Comparison of ENCODE assay signal across 2 cellular contexts in genomic region chr11:68857037-68857586, GRCh38.
TF ChIP-seq lines count a peak whose summit lies in the region.

No MANE protein-coding gene starts in this region.

TF ChIP-seq in SK-N-SH treated with all-trans-retinoic acid at 6 μM for 48 hours, 23 proteins besides CTCF, POLR2A, EP300 and RAD21 (continued from another document):
- TF ChIP-seq, protein P1, sequence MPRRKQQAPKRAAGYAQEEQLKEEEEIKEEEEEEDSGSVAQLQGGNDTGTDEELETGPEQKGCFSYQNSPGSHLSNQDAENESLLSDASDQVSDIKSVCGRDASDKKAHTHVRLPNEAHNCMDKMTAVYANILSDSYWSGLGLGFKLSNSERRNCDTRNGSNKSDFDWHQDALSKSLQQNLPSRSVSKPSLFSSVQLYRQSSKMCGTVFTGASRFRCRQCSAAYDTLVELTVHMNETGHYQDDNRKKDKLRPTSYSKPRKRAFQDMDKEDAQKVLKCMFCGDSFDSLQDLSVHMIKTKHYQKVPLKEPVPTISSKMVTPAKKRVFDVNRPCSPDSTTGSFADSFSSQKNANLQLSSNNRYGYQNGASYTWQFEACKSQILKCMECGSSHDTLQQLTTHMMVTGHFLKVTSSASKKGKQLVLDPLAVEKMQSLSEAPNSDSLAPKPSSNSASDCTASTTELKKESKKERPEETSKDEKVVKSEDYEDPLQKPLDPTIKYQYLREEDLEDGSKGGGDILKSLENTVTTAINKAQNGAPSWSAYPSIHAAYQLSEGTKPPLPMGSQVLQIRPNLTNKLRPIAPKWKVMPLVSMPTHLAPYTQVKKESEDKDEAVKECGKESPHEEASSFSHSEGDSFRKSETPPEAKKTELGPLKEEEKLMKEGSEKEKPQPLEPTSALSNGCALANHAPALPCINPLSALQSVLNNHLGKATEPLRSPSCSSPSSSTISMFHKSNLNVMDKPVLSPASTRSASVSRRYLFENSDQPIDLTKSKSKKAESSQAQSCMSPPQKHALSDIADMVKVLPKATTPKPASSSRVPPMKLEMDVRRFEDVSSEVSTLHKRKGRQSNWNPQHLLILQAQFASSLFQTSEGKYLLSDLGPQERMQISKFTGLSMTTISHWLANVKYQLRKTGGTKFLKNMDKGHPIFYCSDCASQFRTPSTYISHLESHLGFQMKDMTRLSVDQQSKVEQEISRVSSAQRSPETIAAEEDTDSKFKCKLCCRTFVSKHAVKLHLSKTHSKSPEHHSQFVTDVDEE (CRISPR knock-in tag; IDR thresholded peaks at IDR 0.05) = no peak
- TF ChIP-seq PPARA (CRISPR knock-in tag; IDR thresholded peaks at IDR 0.05; ENCODE audit: borderline replicate concordance) (no peak), ISL1 (CRISPR knock-in tag; IDR thresholded peaks at IDR 0.05) (no peak)
TF ChIP-seq in SK-N-SH treated with all-trans-retinoic acid at 6 μM for 48 hours: peak in this region for 0.

TF ChIP-seq in SK-N-SH, 30 proteins besides CTCF, POLR2A, EP300 and RAD21 (continued from another document):
- TF ChIP-seq, protein P2, sequence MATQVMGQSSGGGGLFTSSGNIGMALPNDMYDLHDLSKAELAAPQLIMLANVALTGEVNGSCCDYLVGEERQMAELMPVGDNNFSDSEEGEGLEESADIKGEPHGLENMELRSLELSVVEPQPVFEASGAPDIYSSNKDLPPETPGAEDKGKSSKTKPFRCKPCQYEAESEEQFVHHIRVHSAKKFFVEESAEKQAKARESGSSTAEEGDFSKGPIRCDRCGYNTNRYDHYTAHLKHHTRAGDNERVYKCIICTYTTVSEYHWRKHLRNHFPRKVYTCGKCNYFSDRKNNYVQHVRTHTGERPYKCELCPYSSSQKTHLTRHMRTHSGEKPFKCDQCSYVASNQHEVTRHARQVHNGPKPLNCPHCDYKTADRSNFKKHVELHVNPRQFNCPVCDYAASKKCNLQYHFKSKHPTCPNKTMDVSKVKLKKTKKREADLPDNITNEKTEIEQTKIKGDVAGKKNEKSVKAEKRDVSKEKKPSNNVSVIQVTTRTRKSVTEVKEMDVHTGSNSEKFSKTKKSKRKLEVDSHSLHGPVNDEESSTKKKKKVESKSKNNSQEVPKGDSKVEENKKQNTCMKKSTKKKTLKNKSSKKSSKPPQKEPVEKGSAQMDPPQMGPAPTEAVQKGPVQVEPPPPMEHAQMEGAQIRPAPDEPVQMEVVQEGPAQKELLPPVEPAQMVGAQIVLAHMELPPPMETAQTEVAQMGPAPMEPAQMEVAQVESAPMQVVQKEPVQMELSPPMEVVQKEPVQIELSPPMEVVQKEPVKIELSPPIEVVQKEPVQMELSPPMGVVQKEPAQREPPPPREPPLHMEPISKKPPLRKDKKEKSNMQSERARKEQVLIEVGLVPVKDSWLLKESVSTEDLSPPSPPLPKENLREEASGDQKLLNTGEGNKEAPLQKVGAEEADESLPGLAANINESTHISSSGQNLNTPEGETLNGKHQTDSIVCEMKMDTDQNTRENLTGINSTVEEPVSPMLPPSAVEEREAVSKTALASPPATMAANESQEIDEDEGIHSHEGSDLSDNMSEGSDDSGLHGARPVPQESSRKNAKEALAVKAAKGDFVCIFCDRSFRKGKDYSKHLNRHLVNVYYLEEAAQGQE (IDR thresholded peaks at IDR 0.05; ENCODE audit: low read depth, low read length) = no peak
- TF ChIP-seq USF2 (IDR thresholded peaks at IDR 0.05; ENCODE audit: borderline replicate concordance, low read depth, low read length) = no peak
